1 cellular context compared by ENCODE assay signal in the genomic region with DNA sequence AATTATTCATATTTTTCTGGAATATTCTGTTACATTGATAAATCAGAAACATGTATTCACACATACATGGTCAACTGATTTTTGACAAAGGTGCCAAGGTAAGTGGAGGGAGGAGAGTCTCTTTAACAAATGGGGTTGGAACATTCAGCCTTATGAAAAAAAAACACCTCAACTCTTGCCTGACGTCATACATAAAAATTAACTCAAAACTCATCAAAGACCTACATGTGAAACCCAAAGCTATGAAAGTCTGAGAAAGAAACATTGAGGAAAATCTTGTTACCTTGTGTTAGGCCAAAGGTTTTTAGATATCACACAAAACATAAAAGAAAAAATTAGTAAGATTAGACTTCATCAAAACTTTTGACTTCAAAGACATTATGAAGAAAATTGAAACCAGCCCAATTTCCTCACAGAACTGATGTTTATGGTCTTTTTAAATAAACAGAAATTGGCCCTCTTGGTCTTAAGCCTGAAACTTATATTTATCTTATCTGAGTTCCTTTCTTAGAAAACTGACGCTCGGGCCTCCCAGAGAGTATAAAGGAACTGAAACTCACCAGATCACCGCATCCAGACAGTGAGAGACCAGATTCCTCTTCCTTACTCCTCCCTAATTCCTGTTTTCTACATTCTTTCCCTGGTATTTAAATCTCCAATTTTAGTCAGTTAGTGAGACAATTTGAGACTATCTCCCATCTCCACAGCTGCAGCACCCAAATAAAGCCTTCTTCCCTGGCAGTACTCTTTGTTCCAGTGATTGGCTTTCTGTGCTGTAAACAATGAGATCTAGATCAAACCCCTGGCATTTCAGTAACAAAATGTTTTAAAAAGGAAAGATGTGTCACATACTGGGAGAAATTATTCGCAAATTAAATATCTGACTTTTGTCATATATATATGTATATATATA.
TF ChIP-seq lines count a peak whose summit lies in the region.

No MANE protein-coding gene starts in this region.

TF ChIP-seq in K562, 482 proteins besides CTCF, POLR2A, EP300 and RAD21 (continued from another document):
- TF ChIP-seq, protein P1, sequence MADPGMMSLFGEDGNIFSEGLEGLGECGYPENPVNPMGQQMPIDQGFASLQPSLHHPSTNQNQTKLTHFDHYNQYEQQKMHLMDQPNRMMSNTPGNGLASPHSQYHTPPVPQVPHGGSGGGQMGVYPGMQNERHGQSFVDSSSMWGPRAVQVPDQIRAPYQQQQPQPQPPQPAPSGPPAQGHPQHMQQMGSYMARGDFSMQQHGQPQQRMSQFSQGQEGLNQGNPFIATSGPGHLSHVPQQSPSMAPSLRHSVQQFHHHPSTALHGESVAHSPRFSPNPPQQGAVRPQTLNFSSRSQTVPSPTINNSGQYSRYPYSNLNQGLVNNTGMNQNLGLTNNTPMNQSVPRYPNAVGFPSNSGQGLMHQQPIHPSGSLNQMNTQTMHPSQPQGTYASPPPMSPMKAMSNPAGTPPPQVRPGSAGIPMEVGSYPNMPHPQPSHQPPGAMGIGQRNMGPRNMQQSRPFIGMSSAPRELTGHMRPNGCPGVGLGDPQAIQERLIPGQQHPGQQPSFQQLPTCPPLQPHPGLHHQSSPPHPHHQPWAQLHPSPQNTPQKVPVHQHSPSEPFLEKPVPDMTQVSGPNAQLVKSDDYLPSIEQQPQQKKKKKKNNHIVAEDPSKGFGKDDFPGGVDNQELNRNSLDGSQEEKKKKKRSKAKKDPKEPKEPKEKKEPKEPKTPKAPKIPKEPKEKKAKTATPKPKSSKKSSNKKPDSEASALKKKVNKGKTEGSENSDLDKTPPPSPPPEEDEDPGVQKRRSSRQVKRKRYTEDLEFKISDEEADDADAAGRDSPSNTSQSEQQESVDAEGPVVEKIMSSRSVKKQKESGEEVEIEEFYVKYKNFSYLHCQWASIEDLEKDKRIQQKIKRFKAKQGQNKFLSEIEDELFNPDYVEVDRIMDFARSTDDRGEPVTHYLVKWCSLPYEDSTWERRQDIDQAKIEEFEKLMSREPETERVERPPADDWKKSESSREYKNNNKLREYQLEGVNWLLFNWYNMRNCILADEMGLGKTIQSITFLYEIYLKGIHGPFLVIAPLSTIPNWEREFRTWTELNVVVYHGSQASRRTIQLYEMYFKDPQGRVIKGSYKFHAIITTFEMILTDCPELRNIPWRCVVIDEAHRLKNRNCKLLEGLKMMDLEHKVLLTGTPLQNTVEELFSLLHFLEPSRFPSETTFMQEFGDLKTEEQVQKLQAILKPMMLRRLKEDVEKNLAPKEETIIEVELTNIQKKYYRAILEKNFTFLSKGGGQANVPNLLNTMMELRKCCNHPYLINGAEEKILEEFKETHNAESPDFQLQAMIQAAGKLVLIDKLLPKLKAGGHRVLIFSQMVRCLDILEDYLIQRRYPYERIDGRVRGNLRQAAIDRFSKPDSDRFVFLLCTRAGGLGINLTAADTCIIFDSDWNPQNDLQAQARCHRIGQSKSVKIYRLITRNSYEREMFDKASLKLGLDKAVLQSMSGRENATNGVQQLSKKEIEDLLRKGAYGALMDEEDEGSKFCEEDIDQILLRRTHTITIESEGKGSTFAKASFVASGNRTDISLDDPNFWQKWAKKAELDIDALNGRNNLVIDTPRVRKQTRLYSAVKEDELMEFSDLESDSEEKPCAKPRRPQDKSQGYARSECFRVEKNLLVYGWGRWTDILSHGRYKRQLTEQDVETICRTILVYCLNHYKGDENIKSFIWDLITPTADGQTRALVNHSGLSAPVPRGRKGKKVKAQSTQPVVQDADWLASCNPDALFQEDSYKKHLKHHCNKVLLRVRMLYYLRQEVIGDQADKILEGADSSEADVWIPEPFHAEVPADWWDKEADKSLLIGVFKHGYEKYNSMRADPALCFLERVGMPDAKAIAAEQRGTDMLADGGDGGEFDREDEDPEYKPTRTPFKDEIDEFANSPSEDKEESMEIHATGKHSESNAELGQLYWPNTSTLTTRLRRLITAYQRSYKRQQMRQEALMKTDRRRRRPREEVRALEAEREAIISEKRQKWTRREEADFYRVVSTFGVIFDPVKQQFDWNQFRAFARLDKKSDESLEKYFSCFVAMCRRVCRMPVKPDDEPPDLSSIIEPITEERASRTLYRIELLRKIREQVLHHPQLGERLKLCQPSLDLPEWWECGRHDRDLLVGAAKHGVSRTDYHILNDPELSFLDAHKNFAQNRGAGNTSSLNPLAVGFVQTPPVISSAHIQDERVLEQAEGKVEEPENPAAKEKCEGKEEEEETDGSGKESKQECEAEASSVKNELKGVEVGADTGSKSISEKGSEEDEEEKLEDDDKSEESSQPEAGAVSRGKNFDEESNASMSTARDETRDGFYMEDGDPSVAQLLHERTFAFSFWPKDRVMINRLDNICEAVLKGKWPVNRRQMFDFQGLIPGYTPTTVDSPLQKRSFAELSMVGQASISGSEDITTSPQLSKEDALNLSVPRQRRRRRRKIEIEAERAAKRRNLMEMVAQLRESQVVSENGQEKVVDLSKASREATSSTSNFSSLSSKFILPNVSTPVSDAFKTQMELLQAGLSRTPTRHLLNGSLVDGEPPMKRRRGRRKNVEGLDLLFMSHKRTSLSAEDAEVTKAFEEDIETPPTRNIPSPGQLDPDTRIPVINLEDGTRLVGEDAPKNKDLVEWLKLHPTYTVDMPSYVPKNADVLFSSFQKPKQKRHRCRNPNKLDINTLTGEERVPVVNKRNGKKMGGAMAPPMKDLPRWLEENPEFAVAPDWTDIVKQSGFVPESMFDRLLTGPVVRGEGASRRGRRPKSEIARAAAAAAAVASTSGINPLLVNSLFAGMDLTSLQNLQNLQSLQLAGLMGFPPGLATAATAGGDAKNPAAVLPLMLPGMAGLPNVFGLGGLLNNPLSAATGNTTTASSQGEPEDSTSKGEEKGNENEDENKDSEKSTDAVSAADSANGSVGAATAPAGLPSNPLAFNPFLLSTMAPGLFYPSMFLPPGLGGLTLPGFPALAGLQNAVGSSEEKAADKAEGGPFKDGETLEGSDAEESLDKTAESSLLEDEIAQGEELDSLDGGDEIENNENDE (IDR thresholded peaks at IDR 0.05; ENCODE audit: low read depth, low read length): no peak
- TF ChIP-seq ZBTB40 (IDR thresholded peaks at IDR 0.05) (no peak), ZBTB40 (CRISPR knock-in tag; IDR thresholded peaks at IDR 0.05) (no peak), MECOM (CRISPR knock-in tag; IDR thresholded peaks at IDR 0.05) (no peak), LCOR (CRISPR knock-in tag; IDR thresholded peaks at IDR 0.05) (no peak), WHSC1 (IDR thresholded peaks at IDR 0.05; ENCODE audit: low read length) (no peak), CHCHD3 (CRISPR knock-in tag; IDR thresholded peaks at IDR 0.05) (no peak), ZNF280A (IDR thresholded peaks at IDR 0.05; ENCODE audit: low read depth, partially characterized antibody) (peak; percentile 66), ZNF79 (CRISPR knock-in tag; IDR thresholded peaks at IDR 0.05; ENCODE audit: low read depth) (no peak), CHD1 (IDR thresholded peaks at IDR 0.05; ENCODE audit: low read length) (no peak), TRIM28 (IDR thresholded peaks at IDR 0.05) (peak; percentile 86), ETV5 (CRISPR knock-in tag; IDR thresholded peaks at IDR 0.05; ENCODE audit: low read depth) (no peak), CBX5 (IDR thresholded peaks at IDR 0.05; ENCODE audit: borderline replicate concordance, low read depth) (0 out of 2 replicates have a peak, but pooled peaks have one; percentile 42), ZNF124 (CRISPR knock-in tag; IDR thresholded peaks at IDR 0.05) (peak; percentile 91), NUFIP1 (IDR thresholded peaks at IDR 0.05; ENCODE audit: partially characterized antibody) (no peak)
- TF ChIP-seq, protein P2, sequence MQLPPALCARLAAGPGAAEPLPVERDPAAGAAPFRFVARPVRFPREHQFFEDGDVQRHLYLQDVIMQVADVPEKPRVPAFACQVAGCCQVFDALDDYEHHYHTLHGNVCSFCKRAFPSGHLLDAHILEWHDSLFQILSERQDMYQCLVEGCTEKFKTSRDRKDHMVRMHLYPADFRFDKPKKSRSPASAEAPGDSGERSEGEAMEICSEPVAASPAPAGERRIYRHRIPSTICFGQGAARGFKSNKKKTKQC (CRISPR knock-in tag; IDR thresholded peaks at IDR 0.05): no peak
- TF ChIP-seq, protein P3, sequence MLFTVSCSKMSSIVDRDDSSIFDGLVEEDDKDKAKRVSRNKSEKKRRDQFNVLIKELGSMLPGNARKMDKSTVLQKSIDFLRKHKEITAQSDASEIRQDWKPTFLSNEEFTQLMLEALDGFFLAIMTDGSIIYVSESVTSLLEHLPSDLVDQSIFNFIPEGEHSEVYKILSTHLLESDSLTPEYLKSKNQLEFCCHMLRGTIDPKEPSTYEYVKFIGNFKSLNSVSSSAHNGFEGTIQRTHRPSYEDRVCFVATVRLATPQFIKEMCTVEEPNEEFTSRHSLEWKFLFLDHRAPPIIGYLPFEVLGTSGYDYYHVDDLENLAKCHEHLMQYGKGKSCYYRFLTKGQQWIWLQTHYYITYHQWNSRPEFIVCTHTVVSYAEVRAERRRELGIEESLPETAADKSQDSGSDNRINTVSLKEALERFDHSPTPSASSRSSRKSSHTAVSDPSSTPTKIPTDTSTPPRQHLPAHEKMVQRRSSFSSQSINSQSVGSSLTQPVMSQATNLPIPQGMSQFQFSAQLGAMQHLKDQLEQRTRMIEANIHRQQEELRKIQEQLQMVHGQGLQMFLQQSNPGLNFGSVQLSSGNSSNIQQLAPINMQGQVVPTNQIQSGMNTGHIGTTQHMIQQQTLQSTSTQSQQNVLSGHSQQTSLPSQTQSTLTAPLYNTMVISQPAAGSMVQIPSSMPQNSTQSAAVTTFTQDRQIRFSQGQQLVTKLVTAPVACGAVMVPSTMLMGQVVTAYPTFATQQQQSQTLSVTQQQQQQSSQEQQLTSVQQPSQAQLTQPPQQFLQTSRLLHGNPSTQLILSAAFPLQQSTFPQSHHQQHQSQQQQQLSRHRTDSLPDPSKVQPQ (CRISPR knock-in tag; IDR thresholded peaks at IDR 0.05; ENCODE audit: borderline replicate concordance): no peak
- TF ChIP-seq, protein P4, sequence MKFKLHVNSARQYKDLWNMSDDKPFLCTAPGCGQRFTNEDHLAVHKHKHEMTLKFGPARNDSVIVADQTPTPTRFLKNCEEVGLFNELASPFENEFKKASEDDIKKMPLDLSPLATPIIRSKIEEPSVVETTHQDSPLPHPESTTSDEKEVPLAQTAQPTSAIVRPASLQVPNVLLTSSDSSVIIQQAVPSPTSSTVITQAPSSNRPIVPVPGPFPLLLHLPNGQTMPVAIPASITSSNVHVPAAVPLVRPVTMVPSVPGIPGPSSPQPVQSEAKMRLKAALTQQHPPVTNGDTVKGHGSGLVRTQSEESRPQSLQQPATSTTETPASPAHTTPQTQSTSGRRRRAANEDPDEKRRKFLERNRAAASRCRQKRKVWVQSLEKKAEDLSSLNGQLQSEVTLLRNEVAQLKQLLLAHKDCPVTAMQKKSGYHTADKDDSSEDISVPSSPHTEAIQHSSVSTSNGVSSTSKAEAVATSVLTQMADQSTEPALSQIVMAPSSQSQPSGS (CRISPR knock-in tag; IDR thresholded peaks at IDR 0.05): no peak
